8 cellular contexts compared by ENCODE assay signal in the genomic region with DNA sequence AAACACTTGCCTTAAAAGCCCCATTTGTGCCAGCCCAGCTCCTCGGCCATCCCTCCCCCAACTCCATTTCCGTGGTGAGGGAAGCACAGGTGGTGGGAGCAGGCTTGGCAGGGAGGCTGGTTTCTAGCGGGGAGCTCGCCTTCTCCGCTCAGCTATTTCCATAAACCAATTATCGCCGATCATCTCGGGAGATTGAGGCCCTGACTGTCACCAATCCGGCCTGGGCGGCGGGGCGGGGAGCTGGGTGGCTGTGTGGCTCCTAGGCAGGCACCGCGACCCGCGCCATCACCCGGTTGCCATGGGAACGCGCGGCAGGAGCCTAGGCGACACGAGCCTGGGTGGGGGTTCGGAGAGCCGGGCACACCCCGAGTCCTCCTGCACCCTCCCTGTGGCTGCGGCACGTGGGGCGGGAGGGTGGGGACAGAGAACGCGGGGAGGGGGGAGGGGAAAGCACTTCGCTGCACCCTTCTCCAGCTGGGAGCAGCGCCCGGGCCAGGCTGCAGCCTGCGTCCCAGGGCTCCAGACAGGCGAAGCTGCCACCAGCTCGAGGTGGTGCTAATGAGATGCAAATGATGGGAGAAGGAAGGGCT. TPM values are rescaled to one million over a fixed set of nuclear protein-coding genes. Genes with fewer than 3 reads are reported as not detected.
DNase-seq lines count a peak whose midpoint lies in the region; ATAC-seq and TF ChIP-seq lines count a peak whose summit lies in the region.

No MANE protein-coding gene starts in this region.

- no peaks in the 10 kb centered on the region for H3K9me3 ChIP-seq in osteoblast (ENCODE audit: low read depth, low read length)

- peak overlapping the region; percentile 33 for H3K4me3 ChIP-seq in osteoblast (ENCODE audit: insufficient read depth, low read length)

- no peak for ATAC-seq in HG03139 (IDR thresholded peaks at IDR 0.05; ENCODE audit: unreplicated experiment)

- peaks cover 3% of the 10 kb centered on the region for H3K27me3 Mint-ChIP-seq in brain

- H3K27ac Mint-ChIP-seq in brain: peak overlapping the region; percentile 74 to 99 (median 95)

- peak; percentile 60 for DNase-seq in HT-29 (ENCODE audit: low spot score)
- peak; percentile 98 for DNase-seq in NCI-H2171 treated with DMSO at 0.1 percent for 48 hours (lab: John Stamatoyannopoulos, UW)
- peak; percentile 86 for DNase-seq in osteoblast (ENCODE audit: insufficient read length, low spot score, missing footprints)
- no peak for DNase-seq in mucosa of gallbladder (ENCODE audit: low spot score)
- DNase-seq in activated effector memory CD4-positive, alpha-beta T cell treated with Interleukin-2 at 50 U/mL for 16 hours: no peak
- no peak for DNase-seq in GM19238 (ENCODE audit: insufficient read length, low spot score)

- peaks cover 80% of the 10 kb centered on the region for H3K4me1 Mint-ChIP-seq in brain

- no peak overlapping the region for H3K27ac ChIP-seq in osteoblast (ENCODE audit: low read depth, low read length)

- no peaks in the 10 kb centered on the region for H3K79me2 ChIP-seq in osteoblast (ENCODE audit: insufficient read depth, low read length)

- peak overlapping the region; percentile 30 to 80 (median 74) for H3K4me3 Mint-ChIP-seq in brain

- peaks cover 0 to 3% (median 0%) of the 10 kb centered on the region in 5 experiments for H3K9me3 Mint-ChIP-seq in brain

- H2AFZ ChIP-seq in osteoblast (ENCODE audit: low read length): no peak overlapping the region

- H3K27me3 ChIP-seq in osteoblast (ENCODE audit: insufficient read depth, low read length): peaks cover 11% of the 10 kb centered on the region

- peaks cover 10% of the 10 kb centered on the region for H3K4me1 ChIP-seq in osteoblast (ENCODE audit: insufficient read depth, low read length)

- H3K36me3 ChIP-seq in osteoblast (ENCODE audit: insufficient read depth, low read length): no peaks in the 10 kb centered on the region

- H3K36me3 Mint-ChIP-seq in brain: no peaks in the 10 kb centered on the region

- no peak overlapping the region for H3K4me2 ChIP-seq in osteoblast (ENCODE audit: insufficient read depth, low read length)

- no peak for TF ChIP-seq CTCF in brain (conservative IDR thresholded peaks at IDR 0.05)
- no peak for TF ChIP-seq CTCF in osteoblast (IDR thresholded peaks at IDR 0.05; ENCODE audit: extremely low read depth, low read depth, low read length)

- no peaks in the 10 kb centered on the region for H4K20me1 ChIP-seq in osteoblast (ENCODE audit: insufficient read depth, low read length)

RNA-seq across cellular contexts. Expression of a gene that starts 9.3 kb away (rescaled TPM):
- total RNA-seq in HT-29 (2014; rRNA removed; shearing (Covaris generic)): 9.9 and 17.0 TPM in 2 replicates
- polyA plus RNA-seq in brain (ENCODE audit: insufficient read depth, low read depth, low replicate concordance): 0.46 TPM
- total RNA-seq in osteoblast (0.29 TPM in 1 of 2 replicates, not detected in the other), mucosa of gallbladder (1.0 TPM)

RNA-seq across cellular contexts. Expression of a gene that starts 42.9 kb away (rescaled TPM):
- 14.3 and 14.7 TPM in 2 replicates for total RNA-seq in HT-29 (2014; rRNA removed; shearing (Covaris generic))
- 1.1 TPM for polyA plus RNA-seq in brain (ENCODE audit: insufficient read depth, low read depth, low replicate concordance)
- under 0.01 and 0.36 TPM in 2 replicates for total RNA-seq in osteoblast
- 0.75 TPM for total RNA-seq in mucosa of gallbladder

Comparison
In these comparisons a context has a peak if more than half of its experiments do, and no peak if none do; other contexts are left out.
1. DNase-seq: peak in HT-29 (single experiment), NCI-H2171 treated with DMSO at 0.1 percent for 48 hours (single experiment) and osteoblast (single experiment); none in mucosa of gallbladder (single experiment), activated effector memory CD4-positive, alpha-beta T cell treated with Interleukin-2 at 50 U/mL for 16 hours (single experiment) and GM19238 (single experiment).